ENCODE assay signal across 10 cellular contexts in the genomic region with DNA sequence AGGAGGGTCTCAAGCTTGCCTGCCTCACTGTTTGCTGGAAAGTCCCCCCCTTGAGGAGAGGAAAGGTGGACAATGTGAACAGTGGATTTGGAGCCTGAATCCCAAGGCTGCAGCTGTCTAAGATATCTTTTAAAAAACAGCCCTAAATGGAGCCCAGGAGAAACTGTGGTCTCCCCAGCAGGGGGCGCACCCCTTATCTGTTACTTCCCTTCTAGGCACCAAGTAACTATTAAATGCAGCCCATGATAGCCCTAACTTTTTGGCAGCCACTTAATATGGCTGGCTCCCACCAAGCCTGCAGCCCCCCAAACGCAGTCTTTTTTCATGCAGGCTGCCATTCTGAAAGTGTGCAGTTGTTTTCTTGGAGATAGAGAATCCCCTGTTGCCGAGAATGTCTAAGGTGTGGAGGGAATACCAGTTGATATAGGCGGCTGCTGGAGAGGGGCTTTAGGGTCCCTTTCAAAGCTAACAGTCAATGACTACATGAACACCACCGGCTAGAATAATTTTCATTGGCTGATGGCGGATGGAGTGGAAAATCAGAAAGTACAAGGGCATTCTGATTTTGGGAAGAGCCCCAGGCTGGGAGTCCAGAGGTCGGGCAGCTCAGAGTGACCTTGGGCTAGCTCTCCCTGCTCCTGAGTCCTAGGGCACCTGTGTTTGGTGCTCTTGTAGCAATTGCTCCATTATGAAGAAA. TPM values are rescaled to one million over a fixed set of nuclear protein-coding genes. Genes with fewer than 3 reads are reported as not detected.
DNase-seq lines count a peak whose midpoint lies in the region; ATAC-seq and TF ChIP-seq lines count a peak whose summit lies in the region.
"Had no signal": no experiment of that assay in that cellular context is flagged by ENCODE, and none has a peak within 500 bp of the region (broad histone marks: within the 10 kb centered on the region; RNA-seq: fewer than 3 reads in every experiment).

No MANE protein-coding gene starts in this region.

- no peak for ATAC-seq in T-helper 17 cell

- H3K9me3 ChIP-seq in neutrophil (no peaks in the 10 kb centered on the region), T-helper 17 cell (ENCODE audit: control insufficient read depth, low read length, poor library complexity, severe bottlenecking) (no peaks in the 10 kb centered on the region)
- H3K9me3 ChIP-seq: thoracic aorta had no signal

- peaks cover 80% of the 10 kb centered on the region for H3K27me3 ChIP-seq in neutrophil

- H3K9me3 Mint-ChIP-seq in activated CD4-positive, alpha-beta T cell treated with anti-CD3 and anti-CD28 coated beads, Interleukin-2, amount 10 ng/mL, durations not matched to agents 24 days and 14 days, result no peaks in the 10 kb centered on the region
- no peaks in the 10 kb centered on the region for H3K9me3 Mint-ChIP-seq in brain
- H3K9me3 Mint-ChIP-seq: naive thymus-derived CD8-positive, alpha-beta T cell had no signal

- DNase-seq in activated CD4-positive, alpha-beta T cell treated with anti-CD3 and anti-CD28 coated beads, Interleukin-2, amount 10 ng/mL, durations not matched to agents 24 days and 14 days, result peak; percentile 75
- DNase-seq in activated CD4-positive, alpha-beta T cell treated with anti-CD3 and anti-CD28 coated beads for 4 hours, result no peak
- DNase-seq in LNCaP clone FGC (ENCODE audit: low read depth) (no peak), NCI-H146 treated with DMSO at 0.1 percent for 48 hours (lab: John Stamatoyannopoulos, UW; ENCODE audit: unreplicated experiment) (no peak), T1000 (lab: John Stamatoyannopoulos, UW) (no peak), T-helper 17 cell (no peak)

- H3K4me3 ChIP-seq in LNCaP clone FGC (ENCODE audit: low read depth, low read length) (no peak overlapping the region), neutrophil (ENCODE audit: low read depth in 1 of 2, low read length in 1 of 2) (no peak overlapping the region)
- H3K4me3 ChIP-seq: thoracic aorta had no signal

- TF ChIP-seq CTCF in LNCaP clone FGC (IDR thresholded peaks at IDR 0.05; ENCODE audit: control insufficient read depth, extremely low read depth, insufficient read depth) (peak; percentile 33; the same call in 1 of the 2 replicates), brain (conservative IDR thresholded peaks at IDR 0.05) (peak; percentile 19 to 45), neutrophil (IDR thresholded peaks at IDR 0.05) (peak; percentile 35)

- intact Hi-C loops in activated CD4-positive, alpha-beta T cell treated with anti-CD3 and anti-CD28 coated beads, Interleukin-2, amount 10 ng/mL, durations not matched to agents 24 days and 14 days (cut with micrococcal nuclease), result loop anchor here (1.0 kb wide), 1 partner anchor 61 kb away; no protein-coding TSS in a partner anchor

- H3K36me3 ChIP-seq in neutrophil, result no peaks in the 10 kb centered on the region
- H3K36me3 ChIP-seq: thoracic aorta had no signal

- H3K27me3 Mint-ChIP-seq in activated CD4-positive, alpha-beta T cell treated with anti-CD3 and anti-CD28 coated beads, Interleukin-2, amount 10 ng/mL, durations not matched to agents 24 days and 14 days, result peaks cover 39% of the 10 kb centered on the region
- H3K27me3 Mint-ChIP-seq in brain (peaks cover 2% of the 10 kb centered on the region), T-helper 17 cell (peaks cover 75% of the 10 kb centered on the region)

- no peaks in the 10 kb centered on the region for H3K4me1 Mint-ChIP-seq in activated CD4-positive, alpha-beta T cell treated with anti-CD3 and anti-CD28 coated beads, Interleukin-2, amount 10 ng/mL, durations not matched to agents 24 days and 14 days
- H3K4me1 Mint-ChIP-seq in brain, result peaks cover 13% of the 10 kb centered on the region
- H3K4me1 Mint-ChIP-seq in T-helper 17 cell, result peaks cover 10% of the 10 kb centered on the region

- no peak overlapping the region for H3K4me3 Mint-ChIP-seq in activated CD4-positive, alpha-beta T cell treated with anti-CD3 and anti-CD28 coated beads, Interleukin-2, amount 10 ng/mL, durations not matched to agents 24 days and 14 days
- peak overlapping the region in 1 of 5 experiments; percentile 30 for H3K4me3 Mint-ChIP-seq in brain
- H3K4me3 Mint-ChIP-seq in T-helper 17 cell, result no peak overlapping the region

- no peaks in the 10 kb centered on the region for H3K36me3 Mint-ChIP-seq in activated CD4-positive, alpha-beta T cell treated with anti-CD3 and anti-CD28 coated beads, Interleukin-2, amount 10 ng/mL, durations not matched to agents 24 days and 14 days (ENCODE audit: low read depth)
- H3K36me3 Mint-ChIP-seq in brain, result no peaks in the 10 kb centered on the region
- H3K36me3 Mint-ChIP-seq in T-helper 17 cell (ENCODE audit: low read depth), result no peaks in the 10 kb centered on the region
- H3K36me3 Mint-ChIP-seq: naive thymus-derived CD8-positive, alpha-beta T cell had no signal

- H3K27ac ChIP-seq in neutrophil, result no peak overlapping the region
- H3K27ac ChIP-seq: thoracic aorta had no signal

- no peak overlapping the region for H3K27ac Mint-ChIP-seq in activated CD4-positive, alpha-beta T cell treated with anti-CD3 and anti-CD28 coated beads, Interleukin-2, amount 10 ng/mL, durations not matched to agents 24 days and 14 days
- H3K27ac Mint-ChIP-seq in brain, result no peak overlapping the region
- no peak overlapping the region for H3K27ac Mint-ChIP-seq in T-helper 17 cell

- peaks cover 0 to 7% of the 10 kb centered on the region in 2 experiments for H3K4me1 ChIP-seq in neutrophil (ENCODE audit: control insufficient read depth in 1 of 2, insufficient read depth in 1 of 2, low read depth in 1 of 2, low read length in 1 of 2)

RNA-seq across cellular contexts. Expression of a gene that starts 1.3 kb away (rescaled TPM):
- total RNA-seq in activated CD4-positive, alpha-beta T cell treated with anti-CD3 and anti-CD28 coated beads, Interleukin-2, amount 10 ng/mL, durations not matched to agents 24 days and 14 days, result not detected in 2 replicates
- polyA plus RNA-seq in brain (ENCODE audit: insufficient read depth, low read depth, low replicate concordance), result 4.0 TPM
- total RNA-seq in T-helper 17 cell, result not detected
- total RNA-seq: naive thymus-derived CD8-positive, alpha-beta T cell; thoracic aorta had no signal
- polyA plus RNA-seq: naive thymus-derived CD8-positive, alpha-beta T cell had no signal
